Comparison of ENCODE assay signal across 10 cellular contexts in genomic region chr10:114684822-114685209, GRCh38. TPM values are rescaled to one million over a fixed set of nuclear protein-coding genes. Genes with fewer than 3 reads are reported as not detected.
DNase-seq lines count a peak whose midpoint lies in the region; ATAC-seq and TF ChIP-seq lines count a peak whose summit lies in the region.
"Had no signal": no experiment of that assay in that cellular context is flagged by ENCODE, and none has a peak within 500 bp of the region (broad histone marks: within the 10 kb centered on the region; RNA-seq: fewer than 3 reads in every experiment).

No MANE protein-coding gene starts in this region.

- 18 to 26% (median 23%) methylated on average over 5 of the region's 5 CpGs for WGBS in psoas muscle, 3 donors

- intact Hi-C loops in psoas muscle (cut with DNase I) = no loop called here
- intact Hi-C loops in activated CD4-positive, alpha-beta T cell treated with anti-CD3 and anti-CD28 coated beads, Interleukin-2, amount 10 ng/mL, durations not matched to agents 24 days and 14 days (cut with micrococcal nuclease) = no loop called here

- H3K4me1 Mint-ChIP-seq in activated CD4-positive, alpha-beta T cell treated with anti-CD3 and anti-CD28 coated beads, Interleukin-2, amount 10 ng/mL, durations not matched to agents 24 days and 14 days = no peaks in the 10 kb centered on the region

- H3K4me1 ChIP-seq in psoas muscle = peaks cover 24% of the 10 kb centered on the region

- no peak overlapping the region for H3K4me3 Mint-ChIP-seq in activated CD4-positive, alpha-beta T cell treated with anti-CD3 and anti-CD28 coated beads, Interleukin-2, amount 10 ng/mL, durations not matched to agents 24 days and 14 days

- ATAC-seq in psoas muscle = peak in 1 of 4 donors; percentile 57
- ATAC-seq in GM21825 (IDR thresholded peaks at IDR 0.05; ENCODE audit: unreplicated experiment) = no peak

- no peaks in the 10 kb centered on the region for H3K9me3 Mint-ChIP-seq in activated CD4-positive, alpha-beta T cell treated with anti-CD3 and anti-CD28 coated beads, Interleukin-2, amount 10 ng/mL, durations not matched to agents 24 days and 14 days

- peak overlapping the region; percentile 39 for H3K4me3 ChIP-seq in WI38 (ENCODE audit: low read depth, low read length)
- no peak overlapping the region for H3K4me3 ChIP-seq in psoas muscle

- no peaks in the 10 kb centered on the region for H3K27me3 ChIP-seq in psoas muscle (ENCODE audit: insufficient read depth in 3 of 3, low read length in 2 of 3)

- peak overlapping the region; percentile 58 for H3K27ac ChIP-seq in psoas muscle

- no peaks in the 10 kb centered on the region for H3K9me3 ChIP-seq in psoas muscle

- TF ChIP-seq CTCF in WI38 (IDR thresholded peaks at IDR 0.05; ENCODE audit: low read depth, low read length) (no peak), psoas muscle (IDR thresholded peaks at IDR 0.05) (no peak)

- DNase-seq in DMS53 treated with DMSO at 0.1 percent for 48 hours (lab: John Stamatoyannopoulos, UW; ENCODE audit: unreplicated experiment) (peak; percentile 86), glomerular visceral epithelial cell (ENCODE audit: extremely low spot score) (peak; percentile 75), psoas muscle (no peak), HK-2 (ENCODE audit: unreplicated experiment) (no peak), amygdala (lab: John Stamatoyannopoulos, UW) (no peak)
- no peak for DNase-seq in activated CD4-positive, alpha-beta T cell treated with anti-CD3 and anti-CD28 coated beads, Interleukin-2, amount 10 ng/mL, durations not matched to agents 24 days and 14 days
- DNase-seq: NCI-H1694; stimulated activated CD4-positive, alpha-beta T cell treated with anti-CD3 and anti-CD28 coated beads, Interleukin-4, amount 100 ng/mL, for 1 hour had no signal

- H3K27ac Mint-ChIP-seq in activated CD4-positive, alpha-beta T cell treated with anti-CD3 and anti-CD28 coated beads, Interleukin-2, amount 10 ng/mL, durations not matched to agents 24 days and 14 days = no peak overlapping the region

- no peaks in the 10 kb centered on the region for H3K36me3 Mint-ChIP-seq in activated CD4-positive, alpha-beta T cell treated with anti-CD3 and anti-CD28 coated beads, Interleukin-2, amount 10 ng/mL, durations not matched to agents 24 days and 14 days (ENCODE audit: low read depth)

- H3K27me3 Mint-ChIP-seq in activated CD4-positive, alpha-beta T cell treated with anti-CD3 and anti-CD28 coated beads, Interleukin-2, amount 10 ng/mL, durations not matched to agents 24 days and 14 days = peaks cover 8% of the 10 kb centered on the region

- no peaks in the 10 kb centered on the region for H3K36me3 ChIP-seq in psoas muscle (ENCODE audit: insufficient read depth in 1 of 2, low read depth in 1 of 2)

RNA-seq across cellular contexts. Expression of gene ABLIM1, which starts 26.7 kb away (rescaled TPM):
- total RNA-seq in psoas muscle = 100 to 1,000 TPM in 2 of 4 donors, 10 to 100 TPM in 2; 21.8 to 183 (median 66.8) TPM
- polyA plus RNA-seq in psoas muscle = 10 to 100 TPM; 15.4 to 17.2 (median 16.5) TPM
- total RNA-seq in activated CD4-positive, alpha-beta T cell treated with anti-CD3 and anti-CD28 coated beads, Interleukin-2, amount 10 ng/mL, durations not matched to agents 24 days and 14 days = 16.5 and 18.5 TPM in 2 replicates

Comparison
In these comparisons a context has a peak if more than half of its experiments do, and no peak if none do; other contexts are left out.
1. DNase-seq: peak in DMS53 treated with DMSO at 0.1 percent for 48 hours (single experiment) and glomerular visceral epithelial cell (single experiment); none in psoas muscle (0 of 2), HK-2 (single experiment), activated CD4-positive, alpha-beta T cell treated with anti-CD3 and anti-CD28 coated beads, Interleukin-2, amount 10 ng/mL, durations not matched to agents 24 days and 14 days (single experiment) and amygdala (0 of 56).